9 cellular contexts compared by ENCODE assay signal in genomic region chr19:5692785-5693194, GRCh38. TPM values are rescaled to one million over a fixed set of nuclear protein-coding genes. Genes with fewer than 3 reads are reported as not detected.
DNase-seq lines count a peak whose midpoint lies in the region; ATAC-seq and TF ChIP-seq lines count a peak whose summit lies in the region.
"Had no signal": no experiment of that assay in that cellular context is flagged by ENCODE, and none has a peak within 500 bp of the region (broad histone marks: within the 10 kb centered on the region; RNA-seq: fewer than 3 reads in every experiment).

No MANE protein-coding gene starts in this region.

- H3K4me3 Mint-ChIP-seq in activated naive CD8-positive, alpha-beta T cell treated with anti-CD3 and anti-CD28 coated beads, Interleukin-2, amount 10 ng/mL, durations not matched to agents 7 days and 5 days, result peak overlapping the region; percentile 98

- POLR2A ChIA-PET in activated naive CD8-positive, alpha-beta T cell treated with anti-CD3 and anti-CD28 coated beads, Interleukin-2, amount 10 ng/mL, durations not matched to agents 7 days and 5 days (lab: Charles Lee), result no interaction called here

- no peak overlapping the region for H2BK120ac ChIP-seq in neuronal stem cell (ENCODE audit: low read depth, low read length)

- H3K79me1 ChIP-seq in neuronal stem cell (ENCODE audit: low read depth, low read length), result peaks cover 40% of the 10 kb centered on the region

- peaks cover 13% of the 10 kb centered on the region for H3K4me1 Mint-ChIP-seq in activated naive CD8-positive, alpha-beta T cell treated with anti-CD3 and anti-CD28 coated beads, Interleukin-2, amount 10 ng/mL, durations not matched to agents 7 days and 5 days

- no peak overlapping the region for H2AFZ ChIP-seq in neuronal stem cell (ENCODE audit: low read length)

- H3K27ac Mint-ChIP-seq in activated naive CD8-positive, alpha-beta T cell treated with anti-CD3 and anti-CD28 coated beads, Interleukin-2, amount 10 ng/mL, durations not matched to agents 7 days and 5 days, result no peak overlapping the region

- peaks cover 13% of the 10 kb centered on the region for H3K36me3 Mint-ChIP-seq in activated naive CD8-positive, alpha-beta T cell treated with anti-CD3 and anti-CD28 coated beads, Interleukin-2, amount 10 ng/mL, durations not matched to agents 7 days and 5 days

- no peak overlapping the region for H3K18ac ChIP-seq in neuronal stem cell (ENCODE audit: low read length)

- H3K4me1 ChIP-seq in HUES64 (ENCODE audit: insufficient read depth, low read length), result no peaks in the 10 kb centered on the region
- peaks cover 2 to 4% of the 10 kb centered on the region in 2 donors for H3K4me1 ChIP-seq in neuronal stem cell (ENCODE audit: control insufficient read depth in 2 of 2, insufficient read depth in 1 of 2, low read depth in 1 of 2, low read length in 2 of 2)

- peaks cover 63% of the 10 kb centered on the region for H3K36me3 ChIP-seq in HUES64 (ENCODE audit: insufficient read depth, low read length)
- peaks cover 50 to 70% of the 10 kb centered on the region in 2 donors for H3K36me3 ChIP-seq in neuronal stem cell (replicated peaks in 1 of 2; ENCODE audit: control insufficient read depth in 2 of 2, insufficient read depth in 2 of 2, low read length in 2 of 2)
- H3K36me3 ChIP-seq in WERI-Rb-1, result peaks cover 68% of the 10 kb centered on the region

- no peak for ATAC-seq in activated naive CD8-positive, alpha-beta T cell treated with anti-CD3 and anti-CD28 coated beads, Interleukin-2, amount 10 ng/mL, durations not matched to agents 7 days and 5 days (ENCODE audit: low read depth)
- ATAC-seq in GM19351 (IDR thresholded peaks at IDR 0.05; ENCODE audit: unreplicated experiment), result no peak
- ATAC-seq: right lobe of liver had no signal

- H3K4ac ChIP-seq in neuronal stem cell (ENCODE audit: low read length), result no peak overlapping the region

- H2BK12ac ChIP-seq in neuronal stem cell (ENCODE audit: low read length), result no peak overlapping the region

- no peaks in the 10 kb centered on the region for H3K27me3 Mint-ChIP-seq in activated naive CD8-positive, alpha-beta T cell treated with anti-CD3 and anti-CD28 coated beads, Interleukin-2, amount 10 ng/mL, durations not matched to agents 7 days and 5 days

- H3K14ac ChIP-seq in neuronal stem cell (ENCODE audit: low read length), result no peak overlapping the region

- H3K27me3 ChIP-seq in HUES64 (ENCODE audit: insufficient read depth, low read length) (no peaks in the 10 kb centered on the region), neuronal stem cell (ENCODE audit: control insufficient read depth in 3 of 3, insufficient read depth in 3 of 3, low read depth in 1 of 3, low read length in 3 of 3) (no peaks in the 10 kb centered on the region), WERI-Rb-1 (ENCODE audit: insufficient read depth, low read depth, severe bottlenecking) (no peaks in the 10 kb centered on the region)
- H3K27me3 ChIP-seq: right lobe of liver had no signal

- H2BK5ac ChIP-seq in neuronal stem cell (ENCODE audit: low read length), result peak overlapping the region; percentile 84

- no peak overlapping the region for H3K9ac ChIP-seq in HUES64 (ENCODE audit: low read depth, low read length)
- H3K9ac ChIP-seq in neuronal stem cell (ENCODE audit: low read depth, low read length, poor library complexity), result no peak overlapping the region

- no peaks in the 10 kb centered on the region for H3K9me3 Mint-ChIP-seq in activated naive CD8-positive, alpha-beta T cell treated with anti-CD3 and anti-CD28 coated beads, Interleukin-2, amount 10 ng/mL, durations not matched to agents 7 days and 5 days

- no peak overlapping the region for H4K91ac ChIP-seq in neuronal stem cell (ENCODE audit: low read depth, low read length, poor library complexity)

- WGBS in HUES64, result 95% methylated on average over 7 of the region's 7 CpGs
- WGBS in neuronal stem cell (ENCODE audit: extremely low coverage in 2 of 2, insufficient read length in 2 of 2, insufficient replicate concordance in 1 of 2), 2 donors, result no CpG with 5 or more reads among the region's 7 CpGs

- H3K9me3 ChIP-seq in HUES64 (ENCODE audit: insufficient read depth, low read depth, low read length) (no peaks in the 10 kb centered on the region), neuronal stem cell (replicated peaks in 1 of 2; ENCODE audit: control insufficient read depth in 2 of 2, insufficient read depth in 1 of 2, low read depth in 1 of 2, low read length in 2 of 2) (peaks cover 0 to 4% of the 10 kb centered on the region in 2 donors), WERI-Rb-1 (ENCODE audit: severe bottlenecking) (no peaks in the 10 kb centered on the region)
- H3K9me3 ChIP-seq: right lobe of liver had no signal

- peak overlapping the region; percentile 46; the same call in 1 of the 2 replicates for H3K27ac ChIP-seq in HUES64 (ENCODE audit: low read depth, low read length)
- H3K27ac ChIP-seq in neuronal stem cell (replicated peaks; ENCODE audit: low read length), result no peak overlapping the region
- H3K27ac ChIP-seq in WERI-Rb-1, result no peak overlapping the region
- H3K27ac ChIP-seq: right lobe of liver had no signal

- DNase-seq in ELR (ENCODE audit: low read depth) (peak; percentile 43), neuronal stem cell (ENCODE audit: low spot score) (no peak), amniotic stem cell (lab: John Stamatoyannopoulos, UW) (no peak), WERI-Rb-1 (no peak)
- no peak for DNase-seq in activated naive CD8-positive, alpha-beta T cell treated with anti-CD3 and anti-CD28 coated beads, Interleukin-2, amount 10 ng/mL, durations not matched to agents 7 days and 5 days
- DNase-seq: NCI-H82 had no signal

- no peak overlapping the region for H3K4me2 ChIP-seq in neuronal stem cell (ENCODE audit: insufficient read depth, low read length, poor library complexity, severe bottlenecking)

- H3K23ac ChIP-seq in neuronal stem cell (ENCODE audit: low read depth, low read length, poor library complexity), result peak overlapping the region; percentile 81

- no peak overlapping the region for H2BK15ac ChIP-seq in neuronal stem cell (ENCODE audit: low read length)

- TF ChIP-seq CTCF in WERI-Rb-1 (IDR thresholded peaks at IDR 0.05; ENCODE audit: low read depth, low read length), result no peak

- H3K4me3 ChIP-seq in HUES64 (ENCODE audit: low read length), result no peak overlapping the region
- no peak overlapping the region for H3K4me3 ChIP-seq in neuronal stem cell (ENCODE audit: low read length in 2 of 2)
- no peak overlapping the region for H3K4me3 ChIP-seq in WERI-Rb-1 (ENCODE audit: low read depth, low read length)
- H3K4me3 ChIP-seq: right lobe of liver had no signal

- H2AK5ac ChIP-seq in neuronal stem cell (ENCODE audit: low read depth, low read length), result no peak overlapping the region

- H4K8ac ChIP-seq in neuronal stem cell (ENCODE audit: low read depth, low read length), result no peak overlapping the region

RNA-seq across cellular contexts. Expression of gene RPL36, which starts 2.7 kb away (rescaled TPM):
- 849 TPM for polyA plus RNA-seq in HUES64 (2013, experiment 1 of 2)
- 875 TPM for polyA plus RNA-seq in HUES64 (2013, experiment 2 of 2)
- 1,000 to 10,000 TPM; 1,119 to 1,147 TPM for total RNA-seq in activated naive CD8-positive, alpha-beta T cell treated with anti-CD3 and anti-CD28 coated beads, Interleukin-2, amount 10 ng/mL, durations not matched to agents 7 days and 5 days
- 2,051 TPM for polyA plus RNA-seq in neuronal stem cell (2013, experiment 1 of 2)
- polyA plus RNA-seq in neuronal stem cell (2013, experiment 2 of 2), result 2,023 TPM

RNA-seq across cellular contexts. Expression of gene HSD11B1L, which starts 12.0 kb away (rescaled TPM):
- polyA plus RNA-seq in HUES64 (2013, experiment 1 of 2), result 6.0 TPM
- 14.4 TPM for polyA plus RNA-seq in HUES64 (2013, experiment 2 of 2)
- total RNA-seq in activated naive CD8-positive, alpha-beta T cell treated with anti-CD3 and anti-CD28 coated beads, Interleukin-2, amount 10 ng/mL, durations not matched to agents 7 days and 5 days, result 1 to 10 TPM; 2.2 to 4.1 TPM
- 35.3 TPM for polyA plus RNA-seq in neuronal stem cell (2013, experiment 1 of 2)
- 35.0 TPM for polyA plus RNA-seq in neuronal stem cell (2013, experiment 2 of 2)

RNA-seq across cellular contexts. Expression of gene MICOS13, which starts 12.5 kb away (rescaled TPM):
- polyA plus RNA-seq in HUES64 (2013, experiment 1 of 2), result 15.2 TPM
- polyA plus RNA-seq in HUES64 (2013, experiment 2 of 2), result 17.6 TPM
- 10 to 100 TPM; 42.6 to 44.1 TPM for total RNA-seq in activated naive CD8-positive, alpha-beta T cell treated with anti-CD3 and anti-CD28 coated beads, Interleukin-2, amount 10 ng/mL, durations not matched to agents 7 days and 5 days
- 15.2 TPM for polyA plus RNA-seq in neuronal stem cell (2013, experiment 1 of 2)
- 18.0 TPM for polyA plus RNA-seq in neuronal stem cell (2013, experiment 2 of 2)

RNA-seq across cellular contexts. Expression of gene LONP1, which starts 27.2 kb away (rescaled TPM):
- polyA plus RNA-seq in HUES64 (2013, experiment 1 of 2), result 66.6 TPM
- 62.6 TPM for polyA plus RNA-seq in HUES64 (2013, experiment 2 of 2)
- total RNA-seq in activated naive CD8-positive, alpha-beta T cell treated with anti-CD3 and anti-CD28 coated beads, Interleukin-2, amount 10 ng/mL, durations not matched to agents 7 days and 5 days, result 100 to 1,000 TPM; 112 to 120 TPM
- polyA plus RNA-seq in neuronal stem cell (2013, experiment 1 of 2), result 27.6 TPM
- polyA plus RNA-seq in neuronal stem cell (2013, experiment 2 of 2), result 26.7 TPM

RNA-seq across cellular contexts. Expression of gene CATSPERD, which starts 27.6 kb away (rescaled TPM):
- polyA plus RNA-seq in HUES64 (2013, experiment 1 of 2), result not detected
- not detected for polyA plus RNA-seq in HUES64 (2013, experiment 2 of 2)
- total RNA-seq in activated naive CD8-positive, alpha-beta T cell treated with anti-CD3 and anti-CD28 coated beads, Interleukin-2, amount 10 ng/mL, durations not matched to agents 7 days and 5 days, result not detected
- polyA plus RNA-seq in neuronal stem cell (2013, experiment 1 of 2), result 0.03 TPM
- polyA plus RNA-seq in neuronal stem cell (2013, experiment 2 of 2), result not detected
- total RNA-seq: right lobe of liver had no signal
